1 cellular context compared by ENCODE assay signal in the genomic region with DNA sequence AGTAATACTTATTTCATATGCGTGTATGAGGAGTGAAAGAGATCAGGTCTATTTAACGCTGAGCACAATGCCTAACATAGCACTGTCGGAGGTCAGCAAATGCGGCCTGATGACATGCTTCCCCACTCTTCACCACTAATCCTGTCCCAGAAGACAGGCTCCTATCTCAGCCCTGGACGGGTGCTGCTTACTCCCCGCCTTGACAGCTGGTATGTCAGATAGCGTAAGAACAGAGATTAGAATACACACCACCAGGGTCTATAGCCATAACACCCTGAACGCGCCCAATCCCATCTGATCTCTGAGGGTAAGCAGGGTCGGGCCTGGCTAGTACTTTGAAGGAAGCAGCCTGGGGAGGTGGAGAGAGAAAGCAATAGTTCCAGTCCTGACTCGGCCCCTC.
A peak's percentile ranks its signal among the peaks of the same experiment; 100 is the strongest.
TF ChIP-seq lines count a peak whose summit lies in the region.

No MANE protein-coding gene starts in this region.

TF ChIP-seq in K562, 482 proteins besides CTCF, POLR2A, EP300 and RAD21 (continued from another document and continues in another):
- no peak for TF ChIP-seq ZNF224 (CRISPR knock-in tag; IDR thresholded peaks at IDR 0.05)
- TF ChIP-seq DLX4 (CRISPR knock-in tag; IDR thresholded peaks at IDR 0.05): no peak
- no peak for TF ChIP-seq IRF1 (CRISPR knock-in tag; IDR thresholded peaks at IDR 0.05; ENCODE audit: borderline replicate concordance)
- no peak for TF ChIP-seq NFE2L1 (tag; IDR thresholded peaks at IDR 0.05; ENCODE audit: borderline replicate concordance, low read depth)
- 0 out of 2 replicates have a peak, but pooled peaks have one; percentile 74 for TF ChIP-seq ZBED1 (IDR thresholded peaks at IDR 0.05)
- TF ChIP-seq MGA (IDR thresholded peaks at IDR 0.05): 0 out of 2 replicates have a peak, but pooled peaks have one; percentile 21
- TF ChIP-seq ELF2 (CRISPR knock-in tag; IDR thresholded peaks at IDR 0.05): no peak
- peak in 1 of 2 experiments; percentile 69 for TF ChIP-seq AFF1 (IDR thresholded peaks at IDR 0.05; ENCODE audit: low read depth in 1 of 2, partially characterized antibody in 2 of 2)
- TF ChIP-seq ZNF280B (CRISPR knock-in tag; IDR thresholded peaks at IDR 0.05): no peak
- TF ChIP-seq MCM3 (IDR thresholded peaks at IDR 0.05): no peak
- TF ChIP-seq CHCHD3 (CRISPR knock-in tag; IDR thresholded peaks at IDR 0.05): no peak
- peak; percentile 83 for TF ChIP-seq ATF7 (IDR thresholded peaks at IDR 0.05)
- no peak for TF ChIP-seq PTBP1 (IDR thresholded peaks at IDR 0.05; ENCODE audit: low read depth, low read length)
- TF ChIP-seq MAFF (IDR thresholded peaks at IDR 0.05; ENCODE audit: low read length): no peak
- TF ChIP-seq, protein P1, sequence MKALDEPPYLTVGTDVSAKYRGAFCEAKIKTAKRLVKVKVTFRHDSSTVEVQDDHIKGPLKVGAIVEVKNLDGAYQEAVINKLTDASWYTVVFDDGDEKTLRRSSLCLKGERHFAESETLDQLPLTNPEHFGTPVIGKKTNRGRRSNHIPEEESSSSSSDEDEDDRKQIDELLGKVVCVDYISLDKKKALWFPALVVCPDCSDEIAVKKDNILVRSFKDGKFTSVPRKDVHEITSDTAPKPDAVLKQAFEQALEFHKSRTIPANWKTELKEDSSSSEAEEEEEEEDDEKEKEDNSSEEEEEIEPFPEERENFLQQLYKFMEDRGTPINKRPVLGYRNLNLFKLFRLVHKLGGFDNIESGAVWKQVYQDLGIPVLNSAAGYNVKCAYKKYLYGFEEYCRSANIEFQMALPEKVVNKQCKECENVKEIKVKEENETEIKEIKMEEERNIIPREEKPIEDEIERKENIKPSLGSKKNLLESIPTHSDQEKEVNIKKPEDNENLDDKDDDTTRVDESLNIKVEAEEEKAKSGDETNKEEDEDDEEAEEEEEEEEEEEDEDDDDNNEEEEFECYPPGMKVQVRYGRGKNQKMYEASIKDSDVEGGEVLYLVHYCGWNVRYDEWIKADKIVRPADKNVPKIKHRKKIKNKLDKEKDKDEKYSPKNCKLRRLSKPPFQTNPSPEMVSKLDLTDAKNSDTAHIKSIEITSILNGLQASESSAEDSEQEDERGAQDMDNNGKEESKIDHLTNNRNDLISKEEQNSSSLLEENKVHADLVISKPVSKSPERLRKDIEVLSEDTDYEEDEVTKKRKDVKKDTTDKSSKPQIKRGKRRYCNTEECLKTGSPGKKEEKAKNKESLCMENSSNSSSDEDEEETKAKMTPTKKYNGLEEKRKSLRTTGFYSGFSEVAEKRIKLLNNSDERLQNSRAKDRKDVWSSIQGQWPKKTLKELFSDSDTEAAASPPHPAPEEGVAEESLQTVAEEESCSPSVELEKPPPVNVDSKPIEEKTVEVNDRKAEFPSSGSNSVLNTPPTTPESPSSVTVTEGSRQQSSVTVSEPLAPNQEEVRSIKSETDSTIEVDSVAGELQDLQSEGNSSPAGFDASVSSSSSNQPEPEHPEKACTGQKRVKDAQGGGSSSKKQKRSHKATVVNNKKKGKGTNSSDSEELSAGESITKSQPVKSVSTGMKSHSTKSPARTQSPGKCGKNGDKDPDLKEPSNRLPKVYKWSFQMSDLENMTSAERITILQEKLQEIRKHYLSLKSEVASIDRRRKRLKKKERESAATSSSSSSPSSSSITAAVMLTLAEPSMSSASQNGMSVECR (CRISPR knock-in tag; IDR thresholded peaks at IDR 0.05): no peak
- no peak for TF ChIP-seq ZNF143 (CRISPR knock-in tag; IDR thresholded peaks at IDR 0.05)
- no peak for TF ChIP-seq PREB (CRISPR knock-in tag; IDR thresholded peaks at IDR 0.05)
- no peak for TF ChIP-seq YBX1 (IDR thresholded peaks at IDR 0.05)
- peak; percentile 93 for TF ChIP-seq NFIC (IDR thresholded peaks at IDR 0.05)
- TF ChIP-seq, protein P2, sequence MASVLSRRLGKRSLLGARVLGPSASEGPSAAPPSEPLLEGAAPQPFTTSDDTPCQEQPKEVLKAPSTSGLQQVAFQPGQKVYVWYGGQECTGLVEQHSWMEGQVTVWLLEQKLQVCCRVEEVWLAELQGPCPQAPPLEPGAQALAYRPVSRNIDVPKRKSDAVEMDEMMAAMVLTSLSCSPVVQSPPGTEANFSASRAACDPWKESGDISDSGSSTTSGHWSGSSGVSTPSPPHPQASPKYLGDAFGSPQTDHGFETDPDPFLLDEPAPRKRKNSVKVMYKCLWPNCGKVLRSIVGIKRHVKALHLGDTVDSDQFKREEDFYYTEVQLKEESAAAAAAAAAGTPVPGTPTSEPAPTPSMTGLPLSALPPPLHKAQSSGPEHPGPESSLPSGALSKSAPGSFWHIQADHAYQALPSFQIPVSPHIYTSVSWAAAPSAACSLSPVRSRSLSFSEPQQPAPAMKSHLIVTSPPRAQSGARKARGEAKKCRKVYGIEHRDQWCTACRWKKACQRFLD (CRISPR knock-in tag; IDR thresholded peaks at IDR 0.05): peak; percentile 63; the same call in 1 of the 2 replicates
- no peak for TF ChIP-seq ZFPM2 (CRISPR knock-in tag; IDR thresholded peaks at IDR 0.05)
- no peak for TF ChIP-seq STAT5B (CRISPR knock-in tag; IDR thresholded peaks at IDR 0.05)
- peak; percentile 70; the same call in 1 of the 2 replicates for TF ChIP-seq PHF21A (IDR thresholded peaks at IDR 0.05; ENCODE audit: borderline replicate concordance, low read depth)
- TF ChIP-seq HMGN3 (IDR thresholded peaks at IDR 0.05; ENCODE audit: borderline replicate concordance, extremely low read depth, insufficient read length, low read depth, low read length): peak; percentile 31
- no peak for TF ChIP-seq ELF1 (tag; IDR thresholded peaks at IDR 0.05)
